ENCODE assay signal across 7 cellular contexts in genomic region chr20:45343867-45344721, GRCh38. TPM values are rescaled to one million over a fixed set of nuclear protein-coding genes. Genes with fewer than 3 reads are reported as not detected.
DNase-seq lines count a peak whose midpoint lies in the region; ATAC-seq and TF ChIP-seq lines count a peak whose summit lies in the region.

No MANE protein-coding gene starts in this region.

- no peak overlapping the region for H3K4me3 Mint-ChIP-seq in CD4-positive, alpha-beta T cell

- no peaks in the 10 kb centered on the region for H3K36me3 Mint-ChIP-seq in CD4-positive, alpha-beta T cell (ENCODE audit: low read depth)

- peaks cover 4% of the 10 kb centered on the region for H3K27me3 Mint-ChIP-seq in CD4-positive, alpha-beta T cell

- H3K9me3 Mint-ChIP-seq in CD4-positive, alpha-beta T cell = no peaks in the 10 kb centered on the region

- peaks cover 40 to 53% of the 10 kb centered on the region in 2 donors for H3K4me1 ChIP-seq in muscle layer of duodenum (ENCODE audit: control insufficient read depth in 1 of 2, insufficient read depth in 2 of 2, low read length in 2 of 2)

- peaks cover 0 to 4% of the 10 kb centered on the region in 2 donors for H3K36me3 ChIP-seq in muscle layer of duodenum (ENCODE audit: control insufficient read depth in 1 of 2, insufficient read depth in 2 of 2, low read length in 2 of 2)

- CTCF ChIA-PET in CD4-positive, alpha-beta T cell (lab: Charles Lee) = no interaction called here

- TF ChIP-seq CTCF in dorsolateral prefrontal cortex (IDR thresholded peaks at IDR 0.05 in 54 of 56, conservative IDR thresholded peaks at IDR 0.05 in 2 of 56; ENCODE audit: low read depth in 1 of 56, partially characterized antibody in 56 of 56) = no peak
- no peak for TF ChIP-seq CTCF in CD4-positive, alpha-beta T cell (IDR thresholded peaks at IDR 0.05)

- POLR2A ChIA-PET in CD4-positive, alpha-beta T cell (lab: Charles Lee) = no interaction called here

- DNase-seq in GM04504 (ENCODE audit: low read depth) (peak; percentile 74), NCI-H82 treated with DMSO at 0.1 percent for 48 hours (lab: John Stamatoyannopoulos, UW; ENCODE audit: unreplicated experiment) (peak; percentile 65), dorsolateral prefrontal cortex (peak in 3 of 10 donors; percentile 22 to 56 (median 55))
- DNase-seq in CD4-positive, alpha-beta T cell = no peak

- no peaks in the 10 kb centered on the region for H3K9me3 ChIP-seq in muscle layer of duodenum (ENCODE audit: control insufficient read depth in 1 of 2, low read length in 2 of 2)
- H3K9me3 ChIP-seq in CD4-positive, alpha-beta T cell (ENCODE audit: control insufficient read depth, low read length) = no peaks in the 10 kb centered on the region

- H3K4me1 Mint-ChIP-seq in CD4-positive, alpha-beta T cell (ENCODE audit: low read depth) = peaks cover 7% of the 10 kb centered on the region

- H3K27ac Mint-ChIP-seq in CD4-positive, alpha-beta T cell = no peak overlapping the region

- H3K27me3 ChIP-seq in dorsolateral prefrontal cortex (peaks cover 0 to 7% (median 0%) of the 10 kb centered on the region in 45 donors), muscle layer of duodenum (ENCODE audit: low read depth, low read length) (no peaks in the 10 kb centered on the region)
- H3K27me3 ChIP-seq in CD4-positive, alpha-beta T cell (ENCODE audit: control insufficient read depth, insufficient read depth, low read length) = no peaks in the 10 kb centered on the region

- H3K4me3 ChIP-seq in dorsolateral prefrontal cortex (peak overlapping the region in 27 of 59 donors; percentile 3 to 74 (median 29)), muscle layer of duodenum (ENCODE audit: low read depth in 1 of 2, low read length in 2 of 2) (peak overlapping the region; percentile 53 to 84)

- ATAC-seq in HG03196 (IDR thresholded peaks at IDR 0.05; ENCODE audit: unreplicated experiment) (no peak), GM19324 (IDR thresholded peaks at IDR 0.05; ENCODE audit: low FRiP score, unreplicated experiment) (no peak)
- ATAC-seq in CD4-positive, alpha-beta T cell (ENCODE audit: poor library complexity) = no peak

- H3K27ac ChIP-seq in dorsolateral prefrontal cortex (peak overlapping the region in 49 of 59 donors; percentile 8 to 92 (median 78)), muscle layer of duodenum (ENCODE audit: low read length) (peak overlapping the region; percentile 98)
- H3K27ac ChIP-seq in CD4-positive, alpha-beta T cell (ENCODE audit: low read depth, low read length) = no peak overlapping the region

- intact Hi-C loops in dorsolateral prefrontal cortex (cut with DNase I) = no loop called here
- intact Hi-C loops in CD4-positive, alpha-beta T cell (cut with DNase I, micrococcal nuclease) = no loop called here

RNA-seq across cellular contexts. Expression of gene SDC4, which starts 4.1 kb away (rescaled TPM):
- total RNA-seq in dorsolateral prefrontal cortex = 100 to 1,000 TPM in 16 of 120 experiments, 10 to 100 TPM in 104; 20.8 to 232 (median 66.2) TPM
- 1 to 10 TPM; 1.0 to 1.1 TPM for total RNA-seq in CD4-positive, alpha-beta T cell

RNA-seq across cellular contexts. Expression of gene SYS1, which starts 18.9 kb away (rescaled TPM):
- 10 to 100 TPM; 19.5 to 49.7 (median 29.3) TPM for total RNA-seq in dorsolateral prefrontal cortex
- total RNA-seq in CD4-positive, alpha-beta T cell = 100 to 1,000 TPM in 1 of 2 experiments, 10 to 100 TPM in 1; 94.8 to 107 TPM

RNA-seq across cellular contexts. Expression of gene TP53TG5, which starts 34.0 kb away (rescaled TPM):
- total RNA-seq in dorsolateral prefrontal cortex = 10 to 100 TPM in 83 of 120 experiments, 1 to 10 TPM in 37; 1.0 to 82.8 (median 15.3) TPM
- total RNA-seq in CD4-positive, alpha-beta T cell = under 1 TPM in 1 of 2 experiments, not detected in 1; 0.36 TPM

RNA-seq across cellular contexts. Expression of gene MATN4, which starts 36.0 kb away (rescaled TPM):
- total RNA-seq in dorsolateral prefrontal cortex = under 1 TPM in 24 of 120 experiments, not detected in 96; 0.19 to 0.68 (median 0.29) TPM
- total RNA-seq in CD4-positive, alpha-beta T cell = not detected

RNA-seq across cellular contexts. Expression of gene RBPJL, which starts 37.5 kb away (rescaled TPM):
- total RNA-seq in dorsolateral prefrontal cortex = under 1 TPM in 13 of 120 experiments, not detected in 107; 0.25 to 0.87 (median 0.33) TPM
- total RNA-seq in CD4-positive, alpha-beta T cell = not detected

Comparison
In these comparisons a context has a peak if more than half of its experiments do, and no peak if none do; other contexts are left out.
1. DNase-seq: peak in GM04504 (single experiment) and NCI-H82 treated with DMSO at 0.1 percent for 48 hours (single experiment); none in CD4-positive, alpha-beta T cell (0 of 10).
2. RNA of gene SDC4, which starts 4.1 kb away (total RNA-seq): 20.8 to 232 TPM in dorsolateral prefrontal cortex; 1.0 to 1.1 TPM in CD4-positive, alpha-beta T cell; every median in the first group is over 10 times any median in the second.